8 cellular contexts compared by ENCODE assay signal in the genomic region with DNA sequence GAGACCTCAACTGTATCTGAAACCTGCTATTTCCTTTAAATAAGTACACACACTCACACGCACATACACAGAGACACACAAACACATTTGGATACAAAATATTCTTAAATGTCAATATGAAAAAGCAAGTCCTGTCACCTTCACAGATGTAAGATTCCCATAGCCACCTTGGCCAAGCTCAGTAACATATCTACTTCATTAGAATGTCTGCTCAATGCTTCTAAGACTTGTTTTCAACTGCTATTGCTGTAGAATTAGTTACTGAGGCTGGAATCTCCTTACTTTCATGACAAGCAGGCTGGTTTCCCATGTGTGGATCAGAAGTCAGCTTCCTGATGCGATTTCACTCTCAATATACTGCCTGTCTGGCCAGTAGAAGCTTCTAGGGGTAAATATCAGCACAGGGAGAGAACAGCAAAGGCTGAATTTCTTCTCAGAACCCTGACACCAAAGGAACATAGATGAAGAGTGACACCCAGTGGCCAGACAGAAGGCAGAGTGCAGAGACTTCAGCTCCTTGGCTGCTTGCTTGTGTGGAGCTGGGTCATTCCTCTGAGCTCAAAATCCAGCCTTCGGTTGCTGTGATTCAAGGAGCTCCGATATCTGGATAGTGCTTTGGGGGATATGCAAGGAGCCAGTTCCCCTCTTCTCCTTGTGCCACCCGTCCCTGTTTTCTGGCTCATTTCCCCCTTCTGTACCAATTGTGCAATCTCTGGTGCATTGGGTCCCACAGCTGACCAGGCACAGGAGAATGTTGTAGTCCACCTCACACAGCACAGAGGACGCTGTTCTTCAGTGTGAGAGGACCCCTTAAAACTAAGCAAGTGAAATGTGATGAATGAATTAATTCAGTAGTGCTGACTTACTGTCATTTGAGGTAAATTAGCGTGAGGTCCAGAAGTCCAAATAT. TPM values are rescaled to one million over a fixed set of nuclear protein-coding genes. Genes with fewer than 3 reads are reported as not detected.
A peak's percentile ranks its signal among the peaks of the same experiment; 100 is the strongest.
DNase-seq lines count a peak whose midpoint lies in the region; ATAC-seq and TF ChIP-seq lines count a peak whose summit lies in the region.

No MANE protein-coding gene starts in this region.

- peaks cover 3% of the 10 kb centered on the region for H3K4me1 ChIP-seq in right cardiac atrium (ENCODE audit: control insufficient read depth, insufficient read depth, low read length)

- H3K9me3 ChIP-seq in right cardiac atrium (ENCODE audit: control insufficient read depth, low read length): no peaks in the 10 kb centered on the region

- H3K27me3 ChIP-seq in right cardiac atrium (ENCODE audit: control insufficient read depth, insufficient read depth): no peaks in the 10 kb centered on the region

- TF ChIP-seq CTCF in RWPE1 (conservative IDR thresholded peaks at IDR 0.05; ENCODE audit: low read depth): peak; percentile 90

- intact Hi-C loops in right cardiac atrium (cut with DNase I): loop anchor here (2.0 to 10.0 kb wide), 5 partner anchors 80 to 382 kb away; a partner anchor contains a TSS
- intact Hi-C loops in sciatic nerve (cut with DNase I): loop anchor here (10.0 kb wide), 1 partner anchor 80 kb away; no protein-coding TSS in a partner anchor

- H3K4me3 ChIP-seq in right cardiac atrium (ENCODE audit: low read length): no peak overlapping the region

- CTCF ChIA-PET in RWPE1 (lab: Yijun Ruan, JAX): interaction anchor here (0.5 to 2.3 kb wide), 42 partner anchors 9 to 951 kb away, joined by 3 to 44 read pairs (median 4); a partner anchor contains a TSS

- H3K27ac ChIP-seq in RWPE1 (no peak overlapping the region; the same call in 1 of the 2 replicates), right cardiac atrium (ENCODE audit: low read length) (no peak overlapping the region)

- DNase-seq in DMS53 (lab: John Stamatoyannopoulos, UW): peak; percentile 82
- peak; percentile 36 for DNase-seq in HuH-7 (ENCODE audit: low spot score)
- DNase-seq in RWPE1 (ENCODE audit: low spot score): peak; percentile 75
- peak; percentile 76 for DNase-seq in amniotic epithelial cell (ENCODE audit: low read depth)
- DNase-seq in right cardiac atrium: peak; percentile 42 to 69 (median 66)
- peak; percentile 69 for DNase-seq in sciatic nerve (ENCODE audit: low spot score)

- POLR2A ChIA-PET in RWPE1 (lab: Yijun Ruan, JAX; ENCODE audit: low non-redundant PET): no interaction called here

- ATAC-seq in GM19468 (IDR thresholded peaks at IDR 0.05; ENCODE audit: extremely low read depth, unreplicated experiment) (peak; percentile 36), right cardiac atrium (peak; percentile 97), sciatic nerve (peak; percentile 96), GM18520 (IDR thresholded peaks at IDR 0.05; ENCODE audit: unreplicated experiment) (no peak)

- WGBS in right cardiac atrium: 30% methylated on average over 7 of the region's 7 CpGs

RNA-seq across cellular contexts. Expression of a gene that starts 26.6 kb away (rescaled TPM):
- total RNA-seq in right cardiac atrium: 100 to 1,000 TPM; 140 to 185 (median 161) TPM
- polyA plus RNA-seq in right cardiac atrium: 81.3 TPM
- 67.6 TPM for total RNA-seq in sciatic nerve

RNA-seq across cellular contexts. Expression of a gene that starts 51.8 kb away (rescaled TPM):
- total RNA-seq in right cardiac atrium (10 to 100 TPM in 3 of 4 donors, 1 to 10 TPM in 1; 6.7 to 17.9 (median 14.7) TPM), sciatic nerve (59.1 TPM)
- 4.9 TPM for polyA plus RNA-seq in right cardiac atrium
